Comparison of ENCODE assay signal across 21 cellular contexts in the genomic region with DNA sequence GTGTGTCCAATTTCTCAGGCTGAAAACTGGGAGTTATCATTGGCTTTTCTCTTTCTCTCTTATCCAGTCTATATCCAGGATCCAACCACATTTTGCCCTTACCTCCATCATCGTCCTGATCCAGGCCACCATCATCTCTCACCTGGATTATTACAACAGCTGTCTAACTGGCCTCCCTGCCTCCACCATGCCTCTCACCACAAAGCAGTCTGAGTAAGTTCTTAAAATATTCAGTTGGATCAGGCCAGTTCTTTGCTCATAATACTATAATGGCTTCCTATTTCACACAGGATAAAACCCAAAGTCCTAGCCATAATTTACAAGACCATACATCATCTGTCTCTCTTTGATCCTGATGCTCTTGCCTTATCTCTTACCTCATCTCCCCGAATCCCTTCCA.
DNase-seq lines count a peak whose midpoint lies in the region; ATAC-seq, FAIRE-seq and TF ChIP-seq lines count a peak whose summit lies in the region.
"Had no signal": no experiment of that assay in that cellular context is flagged by ENCODE, and none has a peak within 500 bp of the region (broad histone marks: within the 10 kb centered on the region; RNA-seq: fewer than 3 reads in every experiment).

No MANE protein-coding gene starts in this region.

- FAIRE-seq in astrocyte (lab: Jason Lieb, UNC) = no peak
- FAIRE-seq: GM12878 had no signal

- POLR2A ChIA-PET in IMR-90 (lab: Charles Lee; ENCODE audit: unreplicated experiment) = no interaction called here

- H3K9me3 ChIP-seq in IMR-90 (ENCODE audit: control insufficient read depth, insufficient read depth, low read length) = no peaks in the 10 kb centered on the region
- no peaks in the 10 kb centered on the region for H3K9me3 ChIP-seq in astrocyte (ENCODE audit: insufficient read depth, low read depth, low read length)
- H3K9me3 ChIP-seq in esophagus squamous epithelium = no peaks in the 10 kb centered on the region

- TF ChIP-seq RAD21 in IMR-90 (IDR thresholded peaks at IDR 0.05; ENCODE audit: low read length) = no peak

- no peak overlapping the region for H2BK15ac ChIP-seq in IMR-90 (ENCODE audit: low read depth, low read length)

- in situ Hi-C loops in IMR-90 (cut with MboI; ENCODE audit: low sequenced_read_pairs) = no loop called here

- no peaks in the 10 kb centered on the region for H3K79me2 ChIP-seq in astrocyte (ENCODE audit: insufficient read depth, low read length)
- H3K79me2 ChIP-seq in GM23338 (replicated peaks; ENCODE audit: insufficient read depth) = no peaks in the 10 kb centered on the region

- no peak overlapping the region for H4K91ac ChIP-seq in IMR-90 (ENCODE audit: insufficient read depth, low read depth, low read length)

- H3K27ac Mint-ChIP-seq in astrocyte (ENCODE audit: unreplicated experiment) = no peak overlapping the region
- no peak overlapping the region for H3K27ac Mint-ChIP-seq in GM23338
- no peak overlapping the region for H3K27ac Mint-ChIP-seq in stimulated activated memory B cell treated with anti-CD40 and anti-IgM and Interleukin-4, amounts not matched to agents 10 μg/mL and 1 μg/mL and 100 μg/mL, for 72 hours
- H3K27ac Mint-ChIP-seq: CD8-positive, alpha-beta T cell had no signal

- TF ChIP-seq POLR2A in IMR-90 (IDR thresholded peaks at IDR 0.05; ENCODE audit: low read depth, low read length) = no peak
- no peak for TF ChIP-seq POLR2A in esophagus squamous epithelium (IDR thresholded peaks at IDR 0.05)

- no peak overlapping the region; the same call in 1 of the 2 replicates for H4K5ac ChIP-seq in IMR-90 (ENCODE audit: low read depth, low read length)

- dilution Hi-C loops in IMR-90 (cut with HindIII; ENCODE audit: low sequenced_read_pairs, unreplicated experiment) = no loop called here

- no peaks in the 10 kb centered on the region for H3K36me3 ChIP-seq in IMR-90 (ENCODE audit: control insufficient read depth, insufficient read depth, low read length)
- H3K36me3 ChIP-seq in astrocyte (ENCODE audit: insufficient read depth, low read length) = no peaks in the 10 kb centered on the region
- H3K36me3 ChIP-seq in GM23338 (ENCODE audit: insufficient read depth) = no peaks in the 10 kb centered on the region
- H3K36me3 ChIP-seq in esophagus squamous epithelium = no peaks in the 10 kb centered on the region
- H3K36me3 ChIP-seq: BLaER1 had no signal

- no peaks in the 10 kb centered on the region for H3K36me3 Mint-ChIP-seq in astrocyte (ENCODE audit: low read depth, unreplicated experiment)
- H3K36me3 Mint-ChIP-seq in GM23338 (ENCODE audit: low read depth) = no peaks in the 10 kb centered on the region
- H3K36me3 Mint-ChIP-seq in stimulated activated memory B cell treated with anti-CD40 and anti-IgM and Interleukin-4, amounts not matched to agents 10 μg/mL and 1 μg/mL and 100 μg/mL, for 72 hours = no peaks in the 10 kb centered on the region
- H3K36me3 Mint-ChIP-seq: CD8-positive, alpha-beta T cell had no signal

- no peak overlapping the region for H2BK20ac ChIP-seq in IMR-90 (ENCODE audit: low read depth, low read length)

- H3K27me3 Mint-ChIP-seq in astrocyte (ENCODE audit: low read depth, unreplicated experiment) = no peaks in the 10 kb centered on the region
- no peaks in the 10 kb centered on the region for H3K27me3 Mint-ChIP-seq in GM23338 (ENCODE audit: insufficient read depth, low read depth, poor library complexity)
- H3K27me3 Mint-ChIP-seq in stimulated activated memory B cell treated with anti-CD40 and anti-IgM and Interleukin-4, amounts not matched to agents 10 μg/mL and 1 μg/mL and 100 μg/mL, for 72 hours = no peaks in the 10 kb centered on the region

- no peak overlapping the region for H3K23ac ChIP-seq in IMR-90 (ENCODE audit: low read depth, low read length)

- H3K9me3 Mint-ChIP-seq in astrocyte (ENCODE audit: unreplicated experiment) = peaks cover 3% of the 10 kb centered on the region
- H3K9me3 Mint-ChIP-seq in GM23338 = peaks cover 7% of the 10 kb centered on the region; the same call in 1 of the 3 replicates
- H3K9me3 Mint-ChIP-seq in stimulated activated memory B cell treated with anti-CD40 and anti-IgM and Interleukin-4, amounts not matched to agents 10 μg/mL and 1 μg/mL and 100 μg/mL, for 72 hours = peaks cover 3% of the 10 kb centered on the region

- peak overlapping the region; percentile 89; the same call in 1 of the 2 replicates for H3K18ac ChIP-seq in IMR-90 (ENCODE audit: low read depth, low read length)

- TF ChIP-seq CTCF in AG10803 (conservative IDR thresholded peaks at IDR 0.05; ENCODE audit: low read length) (no peak), IMR-90 (conservative IDR thresholded peaks at IDR 0.05; ENCODE audit: low read depth, low read length) (no peak), astrocyte (IDR thresholded peaks at IDR 0.05; ENCODE audit: insufficient read depth, low read depth, low read length) (no peak), GM23338 (conservative IDR thresholded peaks at IDR 0.05; ENCODE audit: low read depth in 2 of 2) (no peak), esophagus squamous epithelium (IDR thresholded peaks at IDR 0.05) (no peak)

- H2BK5ac ChIP-seq in IMR-90 (ENCODE audit: low read depth, low read length, poor library complexity, severe bottlenecking) = peak overlapping the region; percentile 5

- H2AK5ac ChIP-seq in IMR-90 (ENCODE audit: low read depth, low read length) = peak overlapping the region; percentile 54; the same call in 1 of the 2 replicates

- intact Hi-C loops in IMR-90 (cut with micrococcal nuclease) (no loop called here), esophagus squamous epithelium (cut with DNase I) (no loop called here)

- no peak overlapping the region for H3K9ac ChIP-seq in IMR-90 (ENCODE audit: low read depth, low read length)
- H3K9ac ChIP-seq in astrocyte (ENCODE audit: low read length) = no peak overlapping the region
- H3K9ac ChIP-seq: BLaER1 had no signal

- H2AFZ ChIP-seq in IMR-90 (replicated peaks; ENCODE audit: low read length, poor library complexity) (no peak overlapping the region), astrocyte (ENCODE audit: low read depth, low read length) (no peak overlapping the region), GM23338 (no peak overlapping the region)

- no peaks in the 10 kb centered on the region for H3K9me2 ChIP-seq in GM23338 (ENCODE audit: insufficient read depth)

- no peak overlapping the region for H3K4me3 ChIP-seq in AG10803 (ENCODE audit: low read length)
- no peak overlapping the region for H3K4me3 ChIP-seq in IMR-90 (ENCODE audit: insufficient read depth, low read depth, low read length)
- no peak overlapping the region for H3K4me3 ChIP-seq in astrocyte (ENCODE audit: insufficient read depth, low read depth, low read length)
- no peak overlapping the region for H3K4me3 ChIP-seq in GM23338
- H3K4me3 ChIP-seq in esophagus squamous epithelium = no peak overlapping the region
- H3K4me3 ChIP-seq: BLaER1, GM12878 had no signal

- WGBS in IMR-90 (ENCODE audit: extremely low coverage in 2 of 2, insufficient read length in 1 of 2), 2 experiments = 71% methylated on average over 1 of the region's 2 CpGs; no CpG with 5 or more reads in 1 of the 2 experiments
- WGBS in esophagus squamous epithelium, 2 donors = 75 to 89% methylated on average over 2 of the region's 2 CpGs

- peak; percentile 48 for DNase-seq in AG10803 (ENCODE audit: low read depth)
- DNase-seq in IMR-90 = peak; percentile 39
- peak; percentile 53 for DNase-seq in astrocyte (ENCODE audit: low read depth)
- peak; percentile 45 for DNase-seq in iris pigment epithelial cell (ENCODE audit: low read depth)
- no peak for DNase-seq in GM23338 (ENCODE audit: low spot score)
- no peak for DNase-seq in esophagus squamous epithelium (lab: John Stamatoyannopoulos, UW)
- DNase-seq: Calu3; CD8-positive, alpha-beta T cell; EL; KBM-7; NCI-H1417; NCI-H187; NCI-H2107; NCI-H510A treated with DMSO at 0.1 percent for 48 hours; NCI-H774; OCI-M1; SHP77 had no signal

- BruUV-seq in IMR-90 (replicated peaks; lab: Mats Ljungman, UMichigan) = no TSS peak

- H3K4me3 Mint-ChIP-seq in astrocyte (ENCODE audit: unreplicated experiment) (no peak overlapping the region), GM23338 (no peak overlapping the region)
- H3K4me3 Mint-ChIP-seq in stimulated activated memory B cell treated with anti-CD40 and anti-IgM and Interleukin-4, amounts not matched to agents 10 μg/mL and 1 μg/mL and 100 μg/mL, for 72 hours = no peak overlapping the region
- H3K4me3 Mint-ChIP-seq: CD8-positive, alpha-beta T cell had no signal

- H3K4me1 Mint-ChIP-seq in astrocyte (ENCODE audit: low read depth, unreplicated experiment) (peaks cover 10% of the 10 kb centered on the region), GM23338 (peaks cover 8% of the 10 kb centered on the region; the same call in 2 of the 3 replicates)
- H3K4me1 Mint-ChIP-seq in stimulated activated memory B cell treated with anti-CD40 and anti-IgM and Interleukin-4, amounts not matched to agents 10 μg/mL and 1 μg/mL and 100 μg/mL, for 72 hours = peaks cover 28% of the 10 kb centered on the region

- peaks cover 8% of the 10 kb centered on the region for H3K4me1 ChIP-seq in IMR-90 (ENCODE audit: control insufficient read depth, insufficient read depth, low read length)
- peaks cover 3% of the 10 kb centered on the region for H3K4me1 ChIP-seq in astrocyte (ENCODE audit: insufficient read depth, low read length)
- H3K4me1 ChIP-seq in GM23338 (ENCODE audit: insufficient read depth) = no peaks in the 10 kb centered on the region
- peaks cover 0 to 5% (median 0%) of the 10 kb centered on the region in 3 donors for H3K4me1 ChIP-seq in esophagus squamous epithelium

- H3F3A ChIP-seq in GM23338 (replicated peaks; ENCODE audit: low read depth) = no peaks in the 10 kb centered on the region

- no peak overlapping the region for H2BK120ac ChIP-seq in IMR-90 (ENCODE audit: low read depth, low read length)

- no peak overlapping the region for H3K56ac ChIP-seq in IMR-90 (ENCODE audit: extremely low read depth, insufficient read depth, low read length)

- ATAC-seq in IMR-90 (ENCODE audit: low read depth) (no peak), GM23338 (no peak), GM21576 (IDR thresholded peaks at IDR 0.05; ENCODE audit: unreplicated experiment) (no peak)
- ATAC-seq in stimulated activated memory B cell treated with anti-CD40 and anti-IgM and Interleukin-4, amounts not matched to agents 10 μg/mL and 1 μg/mL and 100 μg/mL, for 72 hours = no peak
- ATAC-seq: CD8-positive, alpha-beta T cell; GM12878 had no signal

- CTCF ChIA-PET in IMR-90 (lab: Yijun Ruan, JAX) = no interaction called here

- H4K20me1 ChIP-seq in IMR-90 (ENCODE audit: insufficient read depth, low read length) (no peaks in the 10 kb centered on the region), astrocyte (ENCODE audit: insufficient read depth, low read length) (no peaks in the 10 kb centered on the region), GM23338 (replicated peaks; ENCODE audit: insufficient read depth) (no peaks in the 10 kb centered on the region)
- H4K20me1 ChIP-seq: BLaER1 had no signal

- H4K8ac ChIP-seq in IMR-90 (ENCODE audit: low read depth in 2 of 2, low read length in 2 of 2) = no peak overlapping the region

- no peak overlapping the region for H3K14ac ChIP-seq in IMR-90 (replicated peaks; ENCODE audit: low read depth, low read length)

- no peaks in the 10 kb centered on the region for H3K79me1 ChIP-seq in IMR-90 (ENCODE audit: low read depth in 1 of 2, low read length in 2 of 2)

- H3K27me3 ChIP-seq in IMR-90 (ENCODE audit: control insufficient read depth, insufficient read depth, low read length) (no peaks in the 10 kb centered on the region), astrocyte (ENCODE audit: insufficient read depth, low read length) (no peaks in the 10 kb centered on the region), GM23338 (ENCODE audit: insufficient read depth) (no peaks in the 10 kb centered on the region), esophagus squamous epithelium (no peaks in the 10 kb centered on the region)
- H3K27me3 ChIP-seq: BLaER1 had no signal

- H2AK9ac ChIP-seq in IMR-90 (replicated peaks; ENCODE audit: low read depth, low read length, poor library complexity) = no peak overlapping the region

- no peak overlapping the region for H3K27ac ChIP-seq in IMR-90 (ENCODE audit: insufficient read depth, low read length)
- H3K27ac ChIP-seq in astrocyte (ENCODE audit: low read depth, low read length) = no peak overlapping the region
- H3K27ac ChIP-seq in GM23338 (ENCODE audit: low read depth) = no peak overlapping the region
- H3K27ac ChIP-seq in esophagus squamous epithelium = no peak overlapping the region
- H3K27ac ChIP-seq: BLaER1 had no signal

- no peaks in the 10 kb centered on the region for H3K9me1 ChIP-seq in IMR-90 (ENCODE audit: insufficient read depth, low read length)

- no peak overlapping the region for H3K4ac ChIP-seq in IMR-90 (ENCODE audit: low read depth, low read length)

- H3K4me2 ChIP-seq in IMR-90 (ENCODE audit: low read depth, low read length) (no peak overlapping the region), astrocyte (ENCODE audit: low read length) (no peak overlapping the region), GM23338 (no peak overlapping the region)
- H3K4me2 ChIP-seq: BLaER1 had no signal

Comparison
In these comparisons a context has a peak if more than half of its experiments do, and no peak if none do; other contexts are left out.
1. DNase-seq: peak in AG10803 (single experiment), IMR-90 (single experiment), astrocyte (single experiment) and iris pigment epithelial cell (single experiment); none in GM23338 (single experiment) and esophagus squamous epithelium (single experiment).